ENCODE assay signal across 1 cellular context in the genomic region with DNA sequence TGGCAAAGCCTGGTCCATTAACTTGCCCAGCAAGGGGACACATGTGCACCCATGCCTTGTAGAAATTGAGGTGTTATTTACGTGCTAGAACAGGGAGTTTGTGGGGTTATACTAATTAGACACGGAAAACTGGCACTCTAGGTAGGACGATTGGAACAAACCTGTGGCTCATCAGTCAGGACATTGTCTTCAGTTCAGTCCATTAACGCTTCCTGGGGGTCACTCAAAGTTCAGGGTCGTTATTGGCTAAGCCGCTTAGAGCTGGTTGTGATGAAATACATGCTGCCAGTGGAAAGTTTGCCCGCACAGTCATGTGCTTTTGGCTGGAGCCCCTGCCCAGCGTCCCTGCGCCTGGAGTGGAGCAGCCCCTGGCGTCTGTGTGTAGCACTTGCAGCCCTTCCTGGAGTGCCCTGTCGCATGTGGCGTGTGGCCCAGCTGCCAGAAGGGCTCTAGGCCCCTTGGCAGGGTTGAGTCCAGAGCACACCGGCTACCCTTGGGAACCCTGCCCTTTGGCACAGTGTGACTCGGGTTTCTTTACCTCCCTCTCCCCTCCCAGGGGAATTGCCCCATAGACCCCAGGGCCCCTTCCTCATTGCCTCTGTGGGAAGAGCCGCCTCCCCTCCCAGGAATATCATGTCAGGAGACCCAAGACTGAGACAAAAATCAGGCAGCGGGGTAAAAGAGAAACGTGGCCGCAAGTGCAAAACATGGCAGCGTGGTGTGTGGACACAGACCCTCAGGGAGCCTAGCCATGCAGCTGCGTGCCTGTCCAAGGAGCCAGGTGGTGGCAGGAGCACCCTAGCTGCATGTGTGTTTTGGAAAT.
TF ChIP-seq lines count a peak whose summit lies in the region.

No MANE protein-coding gene starts in this region.

TF ChIP-seq in WTC11, 78 proteins besides CTCF, POLR2A, EP300 and RAD21 (continued from another document):
- TF ChIP-seq, protein P1, sequence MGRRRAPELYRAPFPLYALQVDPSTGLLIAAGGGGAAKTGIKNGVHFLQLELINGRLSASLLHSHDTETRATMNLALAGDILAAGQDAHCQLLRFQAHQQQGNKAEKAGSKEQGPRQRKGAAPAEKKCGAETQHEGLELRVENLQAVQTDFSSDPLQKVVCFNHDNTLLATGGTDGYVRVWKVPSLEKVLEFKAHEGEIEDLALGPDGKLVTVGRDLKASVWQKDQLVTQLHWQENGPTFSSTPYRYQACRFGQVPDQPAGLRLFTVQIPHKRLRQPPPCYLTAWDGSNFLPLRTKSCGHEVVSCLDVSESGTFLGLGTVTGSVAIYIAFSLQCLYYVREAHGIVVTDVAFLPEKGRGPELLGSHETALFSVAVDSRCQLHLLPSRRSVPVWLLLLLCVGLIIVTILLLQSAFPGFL (CRISPR knock-in tag; IDR thresholded peaks at IDR 0.05; ENCODE audit: borderline replicate concordance), result no peak
- TF ChIP-seq FOXK1 (CRISPR knock-in tag; IDR thresholded peaks at IDR 0.05), result no peak
- TF ChIP-seq, protein P2, sequence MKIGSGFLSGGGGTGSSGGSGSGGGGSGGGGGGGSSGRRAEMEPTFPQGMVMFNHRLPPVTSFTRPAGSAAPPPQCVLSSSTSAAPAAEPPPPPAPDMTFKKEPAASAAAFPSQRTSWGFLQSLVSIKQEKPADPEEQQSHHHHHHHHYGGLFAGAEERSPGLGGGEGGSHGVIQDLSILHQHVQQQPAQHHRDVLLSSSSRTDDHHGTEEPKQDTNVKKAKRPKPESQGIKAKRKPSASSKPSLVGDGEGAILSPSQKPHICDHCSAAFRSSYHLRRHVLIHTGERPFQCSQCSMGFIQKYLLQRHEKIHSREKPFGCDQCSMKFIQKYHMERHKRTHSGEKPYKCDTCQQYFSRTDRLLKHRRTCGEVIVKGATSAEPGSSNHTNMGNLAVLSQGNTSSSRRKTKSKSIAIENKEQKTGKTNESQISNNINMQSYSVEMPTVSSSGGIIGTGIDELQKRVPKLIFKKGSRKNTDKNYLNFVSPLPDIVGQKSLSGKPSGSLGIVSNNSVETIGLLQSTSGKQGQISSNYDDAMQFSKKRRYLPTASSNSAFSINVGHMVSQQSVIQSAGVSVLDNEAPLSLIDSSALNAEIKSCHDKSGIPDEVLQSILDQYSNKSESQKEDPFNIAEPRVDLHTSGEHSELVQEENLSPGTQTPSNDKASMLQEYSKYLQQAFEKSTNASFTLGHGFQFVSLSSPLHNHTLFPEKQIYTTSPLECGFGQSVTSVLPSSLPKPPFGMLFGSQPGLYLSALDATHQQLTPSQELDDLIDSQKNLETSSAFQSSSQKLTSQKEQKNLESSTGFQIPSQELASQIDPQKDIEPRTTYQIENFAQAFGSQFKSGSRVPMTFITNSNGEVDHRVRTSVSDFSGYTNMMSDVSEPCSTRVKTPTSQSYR (CRISPR knock-in tag; IDR thresholded peaks at IDR 0.05), result no peak
